Comparison of ENCODE assay signal across 25 cellular contexts in the genomic region with DNA sequence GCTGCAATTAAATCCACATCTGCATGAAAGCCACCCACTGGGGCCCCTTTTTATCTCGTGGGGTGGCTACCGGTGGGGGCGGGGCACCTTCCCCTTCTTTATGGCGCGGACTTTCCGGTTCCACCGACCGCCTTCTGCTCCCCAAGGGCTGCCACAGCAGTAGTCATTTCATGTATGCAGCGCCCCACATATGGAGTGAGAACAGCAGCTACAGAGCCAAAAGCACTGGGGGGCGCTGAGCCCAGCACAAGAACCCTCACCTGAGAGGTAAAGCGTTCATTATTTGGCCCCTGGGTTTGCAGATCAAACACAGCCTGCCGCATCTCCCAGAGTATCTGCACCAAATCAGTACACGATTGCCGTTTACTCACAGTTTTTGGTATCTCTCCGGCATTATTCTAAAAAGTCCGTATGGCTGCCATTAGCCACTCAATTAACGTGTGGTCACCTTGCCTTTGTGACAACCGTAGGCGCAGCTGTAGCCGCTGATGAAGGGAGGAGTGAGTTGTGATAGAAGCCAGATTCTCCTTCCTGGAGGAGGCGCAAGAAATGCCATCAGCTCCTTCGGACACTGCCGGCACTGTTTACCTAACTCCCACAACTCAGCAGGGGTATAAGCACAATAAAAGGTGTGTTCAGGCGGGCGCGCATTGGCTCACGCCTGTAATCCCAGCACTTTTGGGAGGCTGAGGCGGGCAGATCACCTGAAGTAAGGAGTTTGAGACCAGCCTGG. TPM values are rescaled to one million over a fixed set of nuclear protein-coding genes. Genes with fewer than 3 reads are reported as not detected.
DNase-seq lines count a peak whose midpoint lies in the region; ATAC-seq, FAIRE-seq and TF ChIP-seq lines count a peak whose summit lies in the region.
"Had no signal": no experiment of that assay in that cellular context is flagged by ENCODE, and none has a peak within 500 bp of the region (broad histone marks: within the 10 kb centered on the region; RNA-seq: fewer than 3 reads in every experiment).

No MANE protein-coding gene starts in this region.

- peak; percentile 38; the same call in 1 of the 2 replicates for TF ChIP-seq RAD21 in GM12878 (IDR thresholded peaks at IDR 0.05; ENCODE audit: insufficient read depth, low read depth, low read length)

- POLR2A ChIA-PET in GM12878 (lab: Charles Lee) = interaction anchor here (1.1 to 2.8 kb wide), 3 partner anchors 8 to 102 kb away, joined by 5 to 15 read pairs (median 6); partner anchors contain the start of gene CD55

- H3K9ac ChIP-seq in GM12878 (ENCODE audit: control insufficient read depth, insufficient read depth, low read length) = peak overlapping the region; percentile 50
- H3K9ac ChIP-seq: KMS-11 had no signal

- no peak for FAIRE-seq in GM12878 (lab: Jason Lieb, UNC)
- FAIRE-seq: GM19239 had no signal

- ATAC-seq in GM12878 (peak; percentile 73), GM18870 (IDR thresholded peaks at IDR 0.05; ENCODE audit: unreplicated experiment) (no peak), HG03378 (IDR thresholded peaks at IDR 0.05; ENCODE audit: unreplicated experiment) (no peak)
- ATAC-seq: left ventricle myocardium superior; stimulated activated naive CD8-positive, alpha-beta T cell treated with anti-CD3 and anti-CD28 coated beads, Interleukin-15, Interleukin-2, amounts not matched to agents 100 U/mL and 50 U/mL, for 24 hours had no signal

- H3K4me2 ChIP-seq in GM12878 (ENCODE audit: control insufficient read depth, insufficient read depth) = peak overlapping the region; percentile 58
- H3K4me2 ChIP-seq: KMS-11 had no signal

- peaks cover 2% of the 10 kb centered on the region for H3K4me1 Mint-ChIP-seq in mesothelial cell of epicardium

- no peak overlapping the region for H3K27ac Mint-ChIP-seq in mesothelial cell of epicardium
- H3K27ac Mint-ChIP-seq: T-helper 1 cell treated with Interleukin-12 subunit alpha and Interleukin-12 subunit beta and Interleukin-4 antibody, amounts not matched to agents 30 μg/mL and 1 μg/mL, for 36 hours had no signal

- H3K4me3 ChIP-seq in H7 (ENCODE audit: insufficient read depth, low read depth, low read length) (peak overlapping the region; percentile 8; the same call in 1 of the 2 replicates), GM12878 (peak overlapping the region; percentile 38; the same call in 1 of the 2 replicates)
- H3K4me3 ChIP-seq: adrenal gland, uterus had no signal

- TF ChIP-seq EP300 in GM12878 (IDR thresholded peaks at IDR 0.05; ENCODE audit: borderline replicate concordance in 1 of 2, control insufficient read depth in 1 of 2, low read depth in 2 of 2, low read length in 2 of 2) = no peak

- H3K79me2 ChIP-seq in GM12878 (ENCODE audit: control insufficient read depth, insufficient read depth, low read length) = no peaks in the 10 kb centered on the region

- no peaks in the 10 kb centered on the region for H3K27me3 ChIP-seq in H7 (ENCODE audit: control insufficient read depth, insufficient read depth, low read length)
- no peaks in the 10 kb centered on the region for H3K27me3 ChIP-seq in GM12878 (replicated peaks in 1 of 2; ENCODE audit: control insufficient read depth in 2 of 2, insufficient read depth in 2 of 2, low read length in 1 of 2)
- H3K27me3 ChIP-seq: adrenal gland, uterus had no signal

- RAD21 ChIA-PET in GM12878 (lab: Charles Lee; ENCODE audit: unreplicated experiment) = interaction anchor here (0.9 to 3.5 kb wide), 8 partner anchors 11 to 339 kb away, joined by 3 to 34 read pairs (median 6); partner anchors contain the start of genes CR1 and CR2

- H3K36me3 ChIP-seq in H7 (replicated peaks; ENCODE audit: control insufficient read depth, insufficient read depth, low read length) (no peaks in the 10 kb centered on the region), GM12878 (ENCODE audit: control insufficient read depth in 2 of 2, insufficient read depth in 2 of 2, low read length in 1 of 2) (no peaks in the 10 kb centered on the region)
- H3K36me3 ChIP-seq: adrenal gland, uterus had no signal

- SMC1A ChIA-PET in GM12878 (lab: Charles Lee; ENCODE audit: uncharacterized antibody, unreplicated experiment) = interaction anchor here (0.6 to 3.7 kb wide), 4 partner anchors 9 to 76 kb away, joined by 3 to 25 read pairs (median 4); no protein-coding TSS in a partner anchor

- in situ Hi-C loops in GM12878 (cut with MboI) = no loop called here

- H2AFZ ChIP-seq in GM12878 (ENCODE audit: control insufficient read depth, low read depth, low read length) = peak overlapping the region; percentile 52

- H3K27me3 Mint-ChIP-seq in mesothelial cell of epicardium (ENCODE audit: low read depth) = peaks cover 53% of the 10 kb centered on the region
- H3K27me3 Mint-ChIP-seq: naive B cell had no signal

- no peaks in the 10 kb centered on the region for H3K36me3 Mint-ChIP-seq in mesothelial cell of epicardium

- peaks cover 24% of the 10 kb centered on the region for H3K9me3 Mint-ChIP-seq in mesothelial cell of epicardium

- peaks cover 9% of the 10 kb centered on the region; the same call in 2 of the 3 replicates for H3K9me3 ChIP-seq in GM12878 (replicated peaks; ENCODE audit: control insufficient read depth, insufficient read depth, low read length)
- H3K9me3 ChIP-seq: uterus had no signal

- peaks cover 30% of the 10 kb centered on the region for H3K4me1 ChIP-seq in GM12878 (ENCODE audit: control insufficient read depth, insufficient read depth, low read length)
- H3K4me1 ChIP-seq: adrenal gland, uterus had no signal

- TF ChIP-seq POLR2A in GM12878 (IDR thresholded peaks at IDR 0.05; ENCODE audit: low read depth, low read length) = no peak

- CTCF ChIA-PET in GM12878 (lab: Yijun Ruan, JAX) = interaction anchor here (0.5 to 2.6 kb wide), 9 partner anchors 11 to 76 kb away, joined by 3 to 13 read pairs (median 4); partner anchors contain the start of gene CR2

- WGBS in GM12878 (ENCODE audit: insufficient coverage, insufficient replicate concordance, low lambda C conversion rate, missing lambda C conversion rate) = 2% methylated on average over 28 of the region's 28 CpGs

- no peaks in the 10 kb centered on the region for H4K20me1 ChIP-seq in GM12878 (ENCODE audit: control insufficient read depth, insufficient read depth)

- H3K27ac ChIP-seq in GM12878 (ENCODE audit: control insufficient read depth, insufficient read depth) = no peak overlapping the region
- H3K27ac ChIP-seq: adrenal gland, HL-60, KMS-11, uterus had no signal

- intact Hi-C loops in GM12878 (cut with micrococcal nuclease; ENCODE audit: unreplicated experiment) = no loop called here

- H3K4me3 Mint-ChIP-seq in mesothelial cell of epicardium = peak overlapping the region; percentile 55
- H3K4me3 Mint-ChIP-seq: T-helper 1 cell treated with Interleukin-12 subunit alpha and Interleukin-12 subunit beta and Interleukin-4 antibody, amounts not matched to agents 30 μg/mL and 1 μg/mL, for 36 hours had no signal

- BruUV-seq in GM12878 (replicated peaks; lab: Mats Ljungman, UMichigan) = no TSS peak

- DNase-seq in ELF-1 (ENCODE audit: low read depth, low spot score) (peak; percentile 71), H7 (peak; percentile 69), GM12878 (ENCODE audit: low read depth, low spot score) (no peak), mesothelial cell of epicardium (ENCODE audit: low spot score in 2 of 2, unreplicated experiment in 2 of 2) (no peak), DMS79 treated with DMSO at 0.1 percent for 48 hours (lab: John Stamatoyannopoulos, UW) (no peak)
- DNase-seq in activated CD4-positive, CD25-positive, alpha-beta regulatory T cell (lab: John Stamatoyannopoulos, UW) = no peak
- DNase-seq: activated CD8-positive, alpha-beta memory T cell treated with anti-CD3 and anti-CD28 coated beads for 24 hours; effector memory CD4-positive, alpha-beta T cell; left ventricle myocardium superior; naive B cell; NCI-H1417 treated with DMSO at 0.1 percent for 48 hours; posterior cingulate gyrus; SHP77 treated with DMSO at 0.1 percent for 48 hours; stimulated activated naive CD8-positive, alpha-beta T cell treated with anti-CD3 and anti-CD28 coated beads, Interleukin-15, Interleukin-2, amounts not matched to agents 100 U/mL and 50 U/mL, for 24 hours; uterus had no signal

- TF ChIP-seq CTCF in GM12878 (IDR thresholded peaks at IDR 0.05 in 2 of 3, conservative IDR thresholded peaks at IDR 0.05 in 1 of 3; ENCODE audit: control insufficient read depth in 2 of 3, extremely low read depth in 1 of 3, insufficient read depth in 1 of 3, low read depth in 3 of 3, low read length in 3 of 3) (peak; percentile 24 to 44 (median 27); a peak in 5 of 6 replicates), mesothelial cell of epicardium (IDR thresholded peaks at IDR 0.05; ENCODE audit: unreplicated experiment) (no peak)

TF ChIP-seq in GM12878, 131 proteins besides CTCF, POLR2A, EP300 and RAD21 (continues in another document):
- TF ChIP-seq EED (IDR thresholded peaks at IDR 0.05; ENCODE audit: low read depth) (no peak), BCL3 (IDR thresholded peaks at IDR 0.05; ENCODE audit: borderline replicate concordance, insufficient read depth, low read depth, low read length, poor library complexity, severe bottlenecking) (peak; percentile 25)

RNA-seq across cellular contexts. Expression of gene CR2, which starts 30.4 kb away (rescaled TPM):
- 0.48 and 1.00 TPM in 2 replicates for total RNA-seq in H7 (2014; rRNA removed; shearing (Covaris generic))
- total RNA-seq in GM12878 (2013; cell fraction: nucleolus; rRNA removed) = 117 and 119 TPM in 2 replicates
- total RNA-seq in GM12878 (2014; rRNA removed) (48.8 and 56.5 TPM in 2 replicates), GM12878 (2014; rRNA removed; fragmentation: Illumina TruSeq; extraction: Trizol) (46.1 and 55.3 TPM in 2 replicates), GM12878 (2021) (67.3 and 74.8 TPM in 2 replicates), mesothelial cell of epicardium (not detected in 3 replicates)
- 75.4 TPM for polyA plus RNA-seq in GM12878 (2011; ENCODE audit: low read depth)
- polyA plus RNA-seq in GM12878 (2011; rRNA removed) (2.0 and 2.2 TPM in 2 replicates), GM12878 (2014; fragmentation: Illumina TruSeq; extraction: Trizol) (72.8 and 102 TPM in 2 replicates), GM12878 (2014; fragmentation: Nextera tagmentation; extraction: Ambion mirVana) (10 to 100 TPM; 21.1 to 24.4 TPM), GM12878 (2014; rRNA removed) (43.7 and 52.3 TPM in 2 replicates), GM12878 (2016; fragmentation: Nextera tagmentation; extraction: Ambion mirVana) (10 to 100 TPM; 58.2 to 64.3 TPM)
- 1.2 and 1.8 TPM in 2 replicates for polyA plus RNA-seq in GM12878 (2011; cell fraction: cytosol; rRNA removed)
- 4.1 and 6.6 TPM in 2 replicates for polyA plus RNA-seq in GM12878 (2011; cell fraction: nucleus; rRNA removed)
- 46.0 and 59.9 TPM in 2 replicates for polyA plus RNA-seq in GM12878 (2012)
- polyA minus RNA-seq in GM12878 (2011; rRNA and poly(A)+ RNA removed) = 0.93 and 1.5 TPM in 2 replicates
- 0.73 and 0.94 TPM in 2 replicates for polyA minus RNA-seq in GM12878 (2011; cell fraction: cytosol; rRNA and poly(A)+ RNA removed)
- polyA minus RNA-seq in GM12878 (2011; cell fraction: nucleus; rRNA and poly(A)+ RNA removed) = 1.8 and 2.1 TPM in 2 replicates
- total RNA-seq: cardiac septum, fibroblast of lung, G401, left ventricle myocardium superior had no signal
- polyA plus RNA-seq: fibroblast of lung had no signal

Comparison
In these comparisons a context has a peak if more than half of its experiments do, and no peak if none do; other contexts are left out.
1. DNase-seq: peak in ELF-1 (single experiment) and H7 (single experiment); none in GM12878 (single experiment), mesothelial cell of epicardium (0 of 2), DMS79 treated with DMSO at 0.1 percent for 48 hours (single experiment) and activated CD4-positive, CD25-positive, alpha-beta regulatory T cell (0 of 4).
2. RNA of gene CR2, which starts 30.4 kb away (total RNA-seq): 46.1 to 119 TPM in GM12878; 0.48 to 1.00 TPM in H7 and not detected in mesothelial cell of epicardium; every median in the first group is over 10 times any median in the second.